19 cellular contexts compared by ENCODE assay signal in the genomic region with DNA sequence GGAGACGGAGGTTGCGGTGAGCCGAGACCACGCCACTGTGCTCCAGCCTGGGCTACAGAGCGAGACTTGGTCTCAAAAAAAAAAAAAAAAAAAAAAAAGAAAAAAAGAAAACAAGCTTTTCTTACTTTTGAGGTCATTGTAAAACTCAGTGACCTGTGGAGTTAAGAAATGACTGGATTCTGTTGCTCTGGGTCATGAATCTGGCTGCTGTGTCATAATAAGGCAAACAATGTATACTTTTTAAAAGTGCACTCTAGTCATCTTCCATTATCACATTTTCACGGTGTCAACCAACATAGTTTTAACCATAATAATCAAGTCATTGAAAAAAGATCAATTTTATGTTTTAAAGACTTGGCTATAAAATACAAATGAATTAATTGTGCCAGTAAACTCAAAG.
DNase-seq lines count a peak whose midpoint lies in the region; ATAC-seq, FAIRE-seq and TF ChIP-seq lines count a peak whose summit lies in the region.
"Had no signal": no experiment of that assay in that cellular context is flagged by ENCODE, and none has a peak within 500 bp of the region (broad histone marks: within the 10 kb centered on the region; RNA-seq: fewer than 3 reads in every experiment).

No MANE protein-coding gene starts in this region.

- H3K9ac ChIP-seq in GM12878 (ENCODE audit: control insufficient read depth, insufficient read depth, low read length) = no peak overlapping the region
- H3K9ac ChIP-seq: BLaER1 treated with 17β-estradiol and CSF1 and Interleukin-3, amounts not matched to agents 10 nM and 100 nM had no signal

- no peak for FAIRE-seq in GM12878 (lab: Jason Lieb, UNC)
- FAIRE-seq: A549, D721Med, G401.6, GM12891 had no signal

- no peak for TF ChIP-seq RAD21 in GM12878 (IDR thresholded peaks at IDR 0.05; ENCODE audit: insufficient read depth, low read depth, low read length)

- no peak overlapping the region for H2AFZ ChIP-seq in GM12878 (ENCODE audit: control insufficient read depth, low read depth, low read length)

- BruUV-seq in GM12878 (replicated peaks; lab: Mats Ljungman, UMichigan) = no TSS peak

- H3K27me3 ChIP-seq in GM12878 (replicated peaks in 1 of 2; ENCODE audit: control insufficient read depth in 2 of 2, insufficient read depth in 2 of 2, low read length in 1 of 2) = no peaks in the 10 kb centered on the region
- H3K27me3 ChIP-seq: BLaER1 treated with 17β-estradiol and CSF1 and Interleukin-3, amounts not matched to agents 10 nM and 100 nM had no signal

- TF ChIP-seq POLR2A in GM12878 (IDR thresholded peaks at IDR 0.05; ENCODE audit: low read depth, low read length) = no peak

- H3K79me2 ChIP-seq in GM12878 (ENCODE audit: control insufficient read depth, insufficient read depth, low read length) = no peaks in the 10 kb centered on the region

- 50% methylated on average over 5 of the region's 6 CpGs for WGBS in GM12878 (ENCODE audit: insufficient coverage, insufficient replicate concordance, low lambda C conversion rate, missing lambda C conversion rate)

- TF ChIP-seq EP300 in GM12878 (IDR thresholded peaks at IDR 0.05; ENCODE audit: borderline replicate concordance in 1 of 2, control insufficient read depth in 1 of 2, low read depth in 2 of 2, low read length in 2 of 2) = no peak

- POLR2A ChIA-PET in HEK293T (lab: Yijun Ruan, JAX) = no interaction called here
- POLR2A ChIA-PET in GM12878 (lab: Charles Lee) = no interaction called here

- CTCF ChIA-PET in HEK293T (lab: Yijun Ruan, JAX) (no interaction called here), GM12878 (lab: Yijun Ruan, JAX) (interaction anchor here (0.7 kb wide), 1 partner anchor 1105 kb away, joined by 4 read pairs; no protein-coding TSS in a partner anchor)

- H3K4me1 ChIP-seq in GM12878 (ENCODE audit: control insufficient read depth, insufficient read depth, low read length) = no peaks in the 10 kb centered on the region
- H3K4me1 ChIP-seq: A549; BLaER1 treated with 17β-estradiol and CSF1 and Interleukin-3, amounts not matched to agents 10 nM and 100 nM had no signal

- RAD21 ChIA-PET in GM12878 (lab: Charles Lee; ENCODE audit: unreplicated experiment) = no interaction called here

- H3K36me3 ChIP-seq in GM12878 (ENCODE audit: control insufficient read depth in 2 of 2, insufficient read depth in 2 of 2, low read length in 1 of 2) = no peaks in the 10 kb centered on the region
- H3K36me3 ChIP-seq: BLaER1 treated with 17β-estradiol and CSF1 and Interleukin-3, amounts not matched to agents 10 nM and 100 nM had no signal

- ATAC-seq in GM12878 (peak; percentile 42; the same call in 2 of the 3 replicates), GM18909 (IDR thresholded peaks at IDR 0.05; ENCODE audit: poor library complexity, unreplicated experiment) (no peak), GM18519 (IDR thresholded peaks at IDR 0.05; ENCODE audit: low FRiP score, unreplicated experiment) (no peak)
- ATAC-seq: A549; CD8-positive, alpha-beta T cell had no signal

- DNase-seq in GM12865 (ENCODE audit: low read depth) (peak; percentile 13), HEK293T (ENCODE audit: extremely low spot score) (no peak), GM12878 (ENCODE audit: low read depth, low spot score) (no peak), D341Med (ENCODE audit: low spot score) (no peak)
- DNase-seq: AML-193; CD4-positive, alpha-beta T cell; CD8-positive, alpha-beta T cell; COR-L47; DMS79 treated with DMSO at 0.1 percent for 48 hours; GF-D8 had no signal

- intact Hi-C loops in GM12878 (cut with micrococcal nuclease; ENCODE audit: unreplicated experiment) = no loop called here

- H3K9me3 ChIP-seq in GM12878 (replicated peaks; ENCODE audit: control insufficient read depth, insufficient read depth, low read length) = no peaks in the 10 kb centered on the region
- H3K9me3 ChIP-seq: A549 had no signal

- no peak overlapping the region for H3K27ac ChIP-seq in GM12878 (ENCODE audit: control insufficient read depth, insufficient read depth)
- H3K27ac ChIP-seq: 22Rv1; A549; BLaER1 treated with 17β-estradiol and CSF1 and Interleukin-3, amounts not matched to agents 10 nM and 100 nM; C4-2B had no signal

- SMC1A ChIA-PET in GM12878 (lab: Charles Lee; ENCODE audit: uncharacterized antibody, unreplicated experiment) = no interaction called here

- TF ChIP-seq CTCF in GM12865 (IDR thresholded peaks at IDR 0.05; ENCODE audit: insufficient read depth, low read depth, low read length, missing control alignments) (no peak), GM12878 (IDR thresholded peaks at IDR 0.05 in 2 of 3, conservative IDR thresholded peaks at IDR 0.05 in 1 of 3; ENCODE audit: control insufficient read depth in 2 of 3, extremely low read depth in 1 of 3, insufficient read depth in 1 of 3, low read depth in 3 of 3, low read length in 3 of 3) (no peak)

- H3K4me3 ChIP-seq in GM12865 (ENCODE audit: low read depth, low read length) = no peak overlapping the region
- H3K4me3 ChIP-seq in GM12878 = no peak overlapping the region
- H3K4me3 ChIP-seq: A549; BLaER1 treated with 17β-estradiol and CSF1 and Interleukin-3, amounts not matched to agents 10 nM and 100 nM had no signal

- H4K20me1 ChIP-seq in GM12878 (ENCODE audit: control insufficient read depth, insufficient read depth) = no peaks in the 10 kb centered on the region
- H4K20me1 ChIP-seq: BLaER1 treated with 17β-estradiol and CSF1 and Interleukin-3, amounts not matched to agents 10 nM and 100 nM had no signal

- in situ Hi-C loops in GM12878 (cut with MboI) = no loop called here

- H3K4me2 ChIP-seq in GM12878 (ENCODE audit: control insufficient read depth, insufficient read depth) = no peak overlapping the region
- H3K4me2 ChIP-seq: A549; BLaER1 treated with 17β-estradiol and CSF1 and Interleukin-3, amounts not matched to agents 10 nM and 100 nM had no signal

TF ChIP-seq in HEK293T, 16 proteins besides CTCF, POLR2A, EP300 and RAD21:
- TF ChIP-seq ARNT (IDR thresholded peaks at IDR 0.05) (no peak), ZNF384 (IDR thresholded peaks at IDR 0.05) (0 out of 2 replicates have a peak, but pooled peaks have one; percentile 27), FOXA1 (IDR thresholded peaks at IDR 0.05) (no peak)

TF ChIP-seq in GM12878, 131 proteins besides CTCF, POLR2A, EP300 and RAD21 (continues in another document):
- TF ChIP-seq, protein P1, sequence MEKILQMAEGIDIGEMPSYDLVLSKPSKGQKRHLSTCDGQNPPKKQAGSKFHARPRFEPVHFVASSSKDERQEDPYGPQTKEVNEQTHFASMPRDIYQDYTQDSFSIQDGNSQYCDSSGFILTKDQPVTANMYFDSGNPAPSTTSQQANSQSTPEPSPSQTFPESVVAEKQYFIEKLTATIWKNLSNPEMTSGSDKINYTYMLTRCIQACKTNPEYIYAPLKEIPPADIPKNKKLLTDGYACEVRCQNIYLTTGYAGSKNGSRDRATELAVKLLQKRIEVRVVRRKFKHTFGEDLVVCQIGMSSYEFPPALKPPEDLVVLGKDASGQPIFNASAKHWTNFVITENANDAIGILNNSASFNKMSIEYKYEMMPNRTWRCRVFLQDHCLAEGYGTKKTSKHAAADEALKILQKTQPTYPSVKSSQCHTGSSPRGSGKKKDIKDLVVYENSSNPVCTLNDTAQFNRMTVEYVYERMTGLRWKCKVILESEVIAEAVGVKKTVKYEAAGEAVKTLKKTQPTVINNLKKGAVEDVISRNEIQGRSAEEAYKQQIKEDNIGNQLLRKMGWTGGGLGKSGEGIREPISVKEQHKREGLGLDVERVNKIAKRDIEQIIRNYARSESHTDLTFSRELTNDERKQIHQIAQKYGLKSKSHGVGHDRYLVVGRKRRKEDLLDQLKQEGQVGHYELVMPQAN (conservative IDR thresholded peaks at IDR 0.05) = no peak
- TF ChIP-seq CREM (IDR thresholded peaks at IDR 0.05; ENCODE audit: low read depth) (no peak), ZNF217 (IDR thresholded peaks at IDR 0.05) (no peak), CBX3 (IDR thresholded peaks at IDR 0.05; ENCODE audit: borderline replicate concordance, low read depth) (no peak), JUND (IDR thresholded peaks at IDR 0.05; ENCODE audit: low read depth, low read length) (no peak), PRDM15 (CRISPR knock-in tag; IDR thresholded peaks at IDR 0.05) (no peak), JUNB (IDR thresholded peaks at IDR 0.05) (0 out of 2 replicates have a peak, but pooled peaks have one; percentile 16), NFXL1 (IDR thresholded peaks at IDR 0.05; ENCODE audit: borderline replicate concordance) (no peak), IKZF2 (IDR thresholded peaks at IDR 0.05) (no peak)
- TF ChIP-seq, protein P2, sequence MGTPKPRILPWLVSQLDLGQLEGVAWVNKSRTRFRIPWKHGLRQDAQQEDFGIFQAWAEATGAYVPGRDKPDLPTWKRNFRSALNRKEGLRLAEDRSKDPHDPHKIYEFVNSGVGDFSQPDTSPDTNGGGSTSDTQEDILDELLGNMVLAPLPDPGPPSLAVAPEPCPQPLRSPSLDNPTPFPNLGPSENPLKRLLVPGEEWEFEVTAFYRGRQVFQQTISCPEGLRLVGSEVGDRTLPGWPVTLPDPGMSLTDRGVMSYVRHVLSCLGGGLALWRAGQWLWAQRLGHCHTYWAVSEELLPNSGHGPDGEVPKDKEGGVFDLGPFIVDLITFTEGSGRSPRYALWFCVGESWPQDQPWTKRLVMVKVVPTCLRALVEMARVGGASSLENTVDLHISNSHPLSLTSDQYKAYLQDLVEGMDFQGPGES (IDR thresholded peaks at IDR 0.05) = no peak
